2 cellular contexts compared by ENCODE assay signal in the genomic region with DNA sequence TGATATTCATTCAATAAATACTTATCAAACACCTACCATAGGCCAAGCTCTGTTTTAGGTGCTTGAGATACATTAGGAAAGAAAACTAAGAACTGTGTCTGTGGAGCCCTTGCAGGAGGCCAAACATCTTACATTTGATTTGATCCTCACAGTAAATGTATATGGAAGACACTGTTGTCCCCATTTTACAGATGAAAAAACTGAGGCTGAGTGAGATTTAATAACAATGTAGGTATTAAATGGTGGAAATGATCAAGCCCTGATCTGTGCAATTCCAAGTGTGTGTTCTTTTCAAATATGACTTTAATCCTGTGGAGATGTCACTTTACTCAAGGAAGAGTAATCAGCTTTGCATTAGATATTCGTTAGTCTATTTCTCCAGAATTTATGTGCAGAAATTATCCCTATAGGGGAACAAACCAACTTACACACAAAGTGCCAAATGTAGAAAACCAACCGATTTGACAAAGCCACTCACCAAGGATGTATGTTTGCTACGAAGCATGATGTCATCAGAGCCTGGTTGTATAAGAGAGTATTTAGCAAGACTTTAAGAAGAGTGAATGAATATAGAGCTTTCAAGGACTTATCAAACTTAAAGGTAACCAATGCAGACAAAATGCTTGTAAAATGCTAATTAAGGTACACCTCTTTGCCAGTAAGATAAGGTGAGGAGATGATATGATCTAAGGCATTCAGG.
TF ChIP-seq lines count a peak whose summit lies in the region.

No MANE protein-coding gene starts in this region.

TF ChIP-seq in HepG2, 621 proteins besides CTCF, POLR2A, EP300 and RAD21:
- TF ChIP-seq ZNF550 (CRISPR knock-in tag; IDR thresholded peaks at IDR 0.05; ENCODE audit: borderline replicate concordance) (no peak), ATF7 (IDR thresholded peaks at IDR 0.05) (peak; percentile 66), ATF7 (CRISPR knock-in tag; IDR thresholded peaks at IDR 0.05) (no peak)

TF ChIP-seq in H1, 55 proteins besides CTCF, POLR2A, EP300 and RAD21:
- TF ChIP-seq NANOG (IDR thresholded peaks at IDR 0.05; ENCODE audit: insufficient read depth, low read depth, low read length, poor library complexity, severe bottlenecking) (no peak), KDM1A (IDR thresholded peaks at IDR 0.05; ENCODE audit: borderline replicate concordance, low read length) (peak; percentile 58; the same call in 1 of the 2 replicates), KDM4A (IDR thresholded peaks at IDR 0.05; ENCODE audit: low read depth, low read length, severe bottlenecking) (no peak), ZNF274 (IDR thresholded peaks at IDR 0.05; ENCODE audit: borderline replicate concordance, extremely low read depth, low read length) (no peak), ATF3 (IDR thresholded peaks at IDR 0.05; ENCODE audit: insufficient read depth, low read depth, low read length) (no peak)
- TF ChIP-seq, protein P1, sequence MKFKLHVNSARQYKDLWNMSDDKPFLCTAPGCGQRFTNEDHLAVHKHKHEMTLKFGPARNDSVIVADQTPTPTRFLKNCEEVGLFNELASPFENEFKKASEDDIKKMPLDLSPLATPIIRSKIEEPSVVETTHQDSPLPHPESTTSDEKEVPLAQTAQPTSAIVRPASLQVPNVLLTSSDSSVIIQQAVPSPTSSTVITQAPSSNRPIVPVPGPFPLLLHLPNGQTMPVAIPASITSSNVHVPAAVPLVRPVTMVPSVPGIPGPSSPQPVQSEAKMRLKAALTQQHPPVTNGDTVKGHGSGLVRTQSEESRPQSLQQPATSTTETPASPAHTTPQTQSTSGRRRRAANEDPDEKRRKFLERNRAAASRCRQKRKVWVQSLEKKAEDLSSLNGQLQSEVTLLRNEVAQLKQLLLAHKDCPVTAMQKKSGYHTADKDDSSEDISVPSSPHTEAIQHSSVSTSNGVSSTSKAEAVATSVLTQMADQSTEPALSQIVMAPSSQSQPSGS (IDR thresholded peaks at IDR 0.05; ENCODE audit: low read length) = no peak
